Comparison of ENCODE assay signal across 1 cellular context in genomic region chr14:24429395-24430142, GRCh38.
TF ChIP-seq lines count a peak whose summit lies in the region.

Gene CBLN3, minus strand, starts transcription at chr14:24429668. Its CDS starts 614 bp downstream, at chr14:24429054.
Gene KHNYN, plus strand, starts transcription at chr14:24429954. Its CDS starts 777 bp downstream, at chr14:24430731.

TF ChIP-seq in HepG2, 621 proteins besides CTCF, POLR2A, EP300 and RAD21 (continued from another document and continues in another):
- TF ChIP-seq E2F2 (CRISPR knock-in tag; IDR thresholded peaks at IDR 0.05; ENCODE audit: borderline replicate concordance) (no peak), ZBTB46 (CRISPR knock-in tag; IDR thresholded peaks at IDR 0.05; ENCODE audit: borderline replicate concordance) (no peak), GATAD1 (CRISPR knock-in tag; IDR thresholded peaks at IDR 0.05) (peak; percentile 79), ZBTB10 (CRISPR knock-in tag; IDR thresholded peaks at IDR 0.05; ENCODE audit: borderline replicate concordance) (peak; percentile 66; the same call in 1 of the 2 replicates), YEATS4 (CRISPR knock-in tag; IDR thresholded peaks at IDR 0.05; ENCODE audit: borderline replicate concordance) (peak; percentile 87), ISX (CRISPR knock-in tag; conservative IDR thresholded peaks at IDR 0.05) (no peak), ZNF225 (CRISPR knock-in tag; IDR thresholded peaks at IDR 0.05) (peak; percentile 87; the same call in 1 of the 2 replicates), SP1 (IDR thresholded peaks at IDR 0.05) (no peak), SP1 (CRISPR knock-in tag; IDR thresholded peaks at IDR 0.05) (peak; percentile 83), ZNF879 (CRISPR knock-in tag; IDR thresholded peaks at IDR 0.05) (peak; percentile 82; the same call in 1 of the 2 replicates), IRF9 (CRISPR knock-in tag; IDR thresholded peaks at IDR 0.05; ENCODE audit: borderline replicate concordance) (peak; percentile 90), HNRNPH1 (optimal IDR thresholded peaks at IDR 0.05; ENCODE audit: low read depth, low read length) (no peak), ZBTB49 (CRISPR knock-in tag; IDR thresholded peaks at IDR 0.05; ENCODE audit: borderline replicate concordance) (0 out of 2 replicates have a peak, but pooled peaks have one; percentile 83), FOXA3 (CRISPR knock-in tag; IDR thresholded peaks at IDR 0.05) (peak; percentile 51; the same call in 1 of the 2 replicates), ZNF543 (CRISPR knock-in tag; IDR thresholded peaks at IDR 0.05) (peak; percentile 91), SRSF4 (IDR thresholded peaks at IDR 0.05; ENCODE audit: low read depth, low read length, poor library complexity, severe bottlenecking) (no peak), PHB2 (IDR thresholded peaks at IDR 0.05; ENCODE audit: partially characterized antibody) (no peak), BORCS8-MEF2B (CRISPR knock-in tag; IDR thresholded peaks at IDR 0.05) (peak; percentile 85), PITX1 (CRISPR knock-in tag; IDR thresholded peaks at IDR 0.05) (no peak; the same call in none of the 2 replicates), TEAD2 (CRISPR knock-in tag; IDR thresholded peaks at IDR 0.05) (no peak), JUNB (CRISPR knock-in tag; IDR thresholded peaks at IDR 0.05; ENCODE audit: borderline replicate concordance) (no peak), ATF5 (CRISPR knock-in tag; IDR thresholded peaks at IDR 0.05; ENCODE audit: low read depth) (peak; percentile 19; the same call in 1 of the 2 replicates), ZNF362 (CRISPR knock-in tag; IDR thresholded peaks at IDR 0.05; ENCODE audit: borderline replicate concordance) (peak; percentile 47; the same call in 1 of the 2 replicates), MBD4 (IDR thresholded peaks at IDR 0.05; ENCODE audit: borderline replicate concordance, low read length) (no peak), PHF20 (CRISPR knock-in tag; IDR thresholded peaks at IDR 0.05) (no peak), LBX2 (CRISPR knock-in tag; IDR thresholded peaks at IDR 0.05; ENCODE audit: borderline replicate concordance) (peak; percentile 67; the same call in 1 of the 2 replicates), SALL1 (CRISPR knock-in tag; IDR thresholded peaks at IDR 0.05) (no peak), ZNF280B (CRISPR knock-in tag; IDR thresholded peaks at IDR 0.05; ENCODE audit: borderline replicate concordance) (no peak), ZNF484 (CRISPR knock-in tag; IDR thresholded peaks at IDR 0.05; ENCODE audit: borderline replicate concordance, low read depth) (0 out of 2 replicates have a peak, but pooled peaks have one; percentile 82), ZSCAN30 (CRISPR knock-in tag; IDR thresholded peaks at IDR 0.05) (no peak), ELF1 (CRISPR knock-in tag; IDR thresholded peaks at IDR 0.05) (peak; percentile 83), THAP9 (CRISPR knock-in tag; IDR thresholded peaks at IDR 0.05; ENCODE audit: borderline replicate concordance) (peak; percentile 83), NR1H2 (CRISPR knock-in tag; IDR thresholded peaks at IDR 0.05; ENCODE audit: borderline replicate concordance, low read depth) (no peak), KMT2B (CRISPR knock-in tag; IDR thresholded peaks at IDR 0.05) (0 out of 2 replicates have a peak, but pooled peaks have one; percentile 43), ZNF780A (CRISPR knock-in tag; IDR thresholded peaks at IDR 0.05) (0 out of 2 replicates have a peak, but pooled peaks have one; percentile 6), SMYD3 (CRISPR knock-in tag; IDR thresholded peaks at IDR 0.05) (no peak), GABPA (IDR thresholded peaks at IDR 0.05; ENCODE audit: low read depth, low read length) (no peak), GABPA (CRISPR knock-in tag; IDR thresholded peaks at IDR 0.05; ENCODE audit: low read depth) (no peak), TRIM24 (CRISPR knock-in tag; IDR thresholded peaks at IDR 0.05) (no peak), ZBTB39 (CRISPR knock-in tag; IDR thresholded peaks at IDR 0.05) (no peak), BCL3 (CRISPR knock-in tag; IDR thresholded peaks at IDR 0.05) (peak; percentile 86)
